Comparison of ENCODE assay signal across 22 cellular contexts in genomic region chr14:100362311-100362927, GRCh38. TPM values are rescaled to one million over a fixed set of nuclear protein-coding genes. Genes with fewer than 3 reads are reported as not detected.
DNase-seq lines count a peak whose midpoint lies in the region; ATAC-seq and TF ChIP-seq lines count a peak whose summit lies in the region.
"Had no signal": no experiment of that assay in that cellular context is flagged by ENCODE, and none has a peak within 500 bp of the region (broad histone marks: within the 10 kb centered on the region; RNA-seq: fewer than 3 reads in every experiment).

No MANE protein-coding gene starts in this region.

- H3K9me3 ChIP-seq in SK-N-SH = no peaks in the 10 kb centered on the region
- H3K9me3 ChIP-seq in psoas muscle = no peaks in the 10 kb centered on the region
- no peaks in the 10 kb centered on the region for H3K9me3 ChIP-seq in CD8-positive, alpha-beta memory T cell (ENCODE audit: low read length)
- H3K9me3 ChIP-seq: A549, prostate gland, vagina had no signal

- H3K4me1 Mint-ChIP-seq in brain = peaks cover 15% of the 10 kb centered on the region
- peaks cover 5 to 9% (median 6%) of the 10 kb centered on the region in 3 donors for H3K4me1 Mint-ChIP-seq in CD8-positive, alpha-beta memory T cell

- no peaks in the 10 kb centered on the region for H3F3A ChIP-seq in SK-N-SH (replicated peaks; ENCODE audit: insufficient read depth)

- ATAC-seq in SK-N-SH treated with all-trans-retinoic acid at 6 μM for 48 hours = no peak
- ATAC-seq in psoas muscle = peak in 1 of 4 donors; percentile 48
- ATAC-seq in HG02981 (IDR thresholded peaks at IDR 0.05; ENCODE audit: unreplicated experiment) = no peak
- ATAC-seq: A549; natural killer cell; stimulated activated naive CD8-positive, alpha-beta T cell treated with anti-CD3 and anti-CD28 coated beads, Interleukin-15, amount 100 ng/mL, for 72 hours had no signal

- H3K9me2 ChIP-seq in SK-N-SH = no peaks in the 10 kb centered on the region

- H3K79me2 ChIP-seq in SK-N-SH (ENCODE audit: insufficient read depth) = no peaks in the 10 kb centered on the region; the same call in 1 of the 2 replicates

- H3K9me3 Mint-ChIP-seq in brain = peaks cover 1 to 15% (median 9%) of the 10 kb centered on the region in 5 experiments
- H3K9me3 Mint-ChIP-seq in CD8-positive, alpha-beta memory T cell = no peaks in the 10 kb centered on the region
- H3K9me3 Mint-ChIP-seq: activated T-helper 1 cell treated with anti-CD3 and anti-CD28 coated beads, Interleukin-12 subunit alpha, Interleukin-12 subunit beta, Interleukin-2, Interleukin-4 antibody, amounts not matched to agents 30 ng/mL and 10 ng/mL and 1 ng/mL, durations not matched to agents 14 hours and 24 hours and 36 hours; immature natural killer cell; natural killer cell; stimulated activated naive CD8-positive, alpha-beta T cell treated with anti-CD3 and anti-CD28 coated beads, Interleukin-15, amount 100 ng/mL, for 72 hours had no signal

- POLR2A ChIA-PET in SK-N-SH (lab: Yijun Ruan, JAX) = interaction anchor here (1.2 kb wide), 1 partner anchor 13 kb away, joined by 5 read pairs; a partner anchor contains a TSS
- POLR2A ChIA-PET in CD8-positive, alpha-beta memory T cell (lab: Charles Lee) = interaction anchor here (0.7 kb wide), 1 partner anchor 11 kb away, joined by 3 read pairs; no protein-coding TSS in a partner anchor

- H3K4me3 ChIP-seq in SK-N-SH (ENCODE audit: low read depth in 2 of 2, low read length in 1 of 2) = no peak overlapping the region
- H3K4me3 ChIP-seq in psoas muscle = no peak overlapping the region
- no peak overlapping the region for H3K4me3 ChIP-seq in CD8-positive, alpha-beta memory T cell (ENCODE audit: low read length)
- H3K4me3 ChIP-seq: A549, prostate gland, vagina had no signal

- H3K36me3 Mint-ChIP-seq in brain = peaks cover 89% of the 10 kb centered on the region
- H3K36me3 Mint-ChIP-seq in CD8-positive, alpha-beta memory T cell = peaks cover 30 to 79% (median 32%) of the 10 kb centered on the region in 3 donors

- intact Hi-C loops in psoas muscle (cut with DNase I) = no loop called here

- TF ChIP-seq CTCF in SK-N-SH (IDR thresholded peaks at IDR 0.05) (no peak), brain (conservative IDR thresholded peaks at IDR 0.05) (no peak), psoas muscle (IDR thresholded peaks at IDR 0.05) (no peak)

- no peak for TF ChIP-seq RAD21 in SK-N-SH (IDR thresholded peaks at IDR 0.05; ENCODE audit: low read length)

- no peaks in the 10 kb centered on the region for H3K27me3 ChIP-seq in SK-N-SH (ENCODE audit: insufficient read depth)
- H3K27me3 ChIP-seq in psoas muscle (ENCODE audit: insufficient read depth in 3 of 3, low read length in 2 of 3) = no peaks in the 10 kb centered on the region
- H3K27me3 ChIP-seq in CD8-positive, alpha-beta memory T cell (ENCODE audit: insufficient read depth, low read length, poor library complexity, severe bottlenecking) = no peaks in the 10 kb centered on the region
- H3K27me3 ChIP-seq: vagina had no signal

- no peak for DNase-seq in SK-N-SH
- peak; percentile 52 to 77 for DNase-seq in NCI-H1930 (lab: John Stamatoyannopoulos, UW)
- no peak for DNase-seq in psoas muscle
- no peak for DNase-seq in CD8-positive, alpha-beta memory T cell
- DNase-seq in NOMO-1 (lab: John Stamatoyannopoulos, UW; ENCODE audit: unreplicated experiment in 2 of 2) = no peak
- DNase-seq: immature natural killer cell; KBM-7; natural killer cell; NCI-H1092; SIG-M5; stimulated activated CD4-positive, alpha-beta T cell treated with anti-CD3 and anti-CD28 coated beads, Interleukin-15, amount 100 ng/mL, for 24 hours; stimulated activated naive CD8-positive, alpha-beta T cell treated with anti-CD3 and anti-CD28 coated beads, Interleukin-15, amount 100 ng/mL, for 72 hours had no signal

- H3K27ac Mint-ChIP-seq in brain = peak overlapping the region in 3 of 5 experiments; percentile 26 to 75 (median 42)
- peak overlapping the region in 1 of 8 donors; percentile 52 for H3K27ac Mint-ChIP-seq in CD8-positive, alpha-beta memory T cell
- H3K27ac Mint-ChIP-seq: activated T-helper 1 cell treated with anti-CD3 and anti-CD28 coated beads, Interleukin-12 subunit alpha, Interleukin-12 subunit beta, Interleukin-2, Interleukin-4 antibody, amounts not matched to agents 30 ng/mL and 10 ng/mL and 1 ng/mL, durations not matched to agents 14 hours and 24 hours and 36 hours; immature natural killer cell; natural killer cell had no signal

- no peak overlapping the region for H3K9ac ChIP-seq in SK-N-SH

- H3K4me1 ChIP-seq in SK-N-SH (ENCODE audit: control insufficient read depth in 1 of 2, insufficient read depth in 2 of 2, low read depth in 1 of 2, low read length in 1 of 2) (peaks cover 0 to 3% of the 10 kb centered on the region in 2 experiments; a peak in 2 of 4 replicates), psoas muscle (peaks cover 5% of the 10 kb centered on the region)
- no peaks in the 10 kb centered on the region for H3K4me1 ChIP-seq in CD8-positive, alpha-beta memory T cell (ENCODE audit: insufficient read depth, low read length)
- H3K4me1 ChIP-seq: A549, prostate gland, vagina had no signal

- CTCF ChIA-PET in SK-N-SH (lab: Yijun Ruan, JAX) = interaction anchor here (1.1 to 2.7 kb wide), 4 partner anchors 15 to 116 kb away, joined by 4 to 10 read pairs (median 4); no protein-coding TSS in a partner anchor
- CTCF ChIA-PET in CD8-positive, alpha-beta memory T cell (lab: Charles Lee) = interaction anchor here (1.3 kb wide), 1 partner anchor 301 kb away, joined by 3 read pairs; no protein-coding TSS in a partner anchor

- H3K4me2 ChIP-seq in SK-N-SH = no peak overlapping the region
- H3K4me2 ChIP-seq: A549 had no signal

- H3K27ac ChIP-seq in SK-N-SH (ENCODE audit: low read depth in 2 of 2, low read length in 1 of 2) (peak overlapping the region in 1 of 2 experiments; percentile 69; a peak in 2 of 4 replicates), psoas muscle (peak overlapping the region; percentile 36)
- no peak overlapping the region for H3K27ac ChIP-seq in CD8-positive, alpha-beta memory T cell (ENCODE audit: low read depth, low read length)
- H3K27ac ChIP-seq: A549, HL-60, prostate gland, vagina had no signal

- 96% methylated on average over 1 of the region's 1 CpG for WGBS in SK-N-SH (ENCODE audit: low lambda C conversion rate)
- 92 to 100% (median 95%) methylated on average over 1 of the region's 1 CpG for WGBS in psoas muscle, 3 donors

- no peak overlapping the region for H2AFZ ChIP-seq in SK-N-SH (ENCODE audit: low read depth)

- peaks cover 2% of the 10 kb centered on the region for H3K27me3 Mint-ChIP-seq in brain
- H3K27me3 Mint-ChIP-seq in CD8-positive, alpha-beta memory T cell = no peaks in the 10 kb centered on the region
- H3K27me3 Mint-ChIP-seq: stimulated activated naive CD8-positive, alpha-beta T cell treated with anti-CD3 and anti-CD28 coated beads, Interleukin-15, amount 100 ng/mL, for 72 hours had no signal

- peak overlapping the region in 1 of 5 experiments; percentile 3 for H3K4me3 Mint-ChIP-seq in brain
- H3K4me3 Mint-ChIP-seq in CD8-positive, alpha-beta memory T cell = no peak overlapping the region
- H3K4me3 Mint-ChIP-seq: activated T-helper 1 cell treated with anti-CD3 and anti-CD28 coated beads, Interleukin-12 subunit alpha, Interleukin-12 subunit beta, Interleukin-2, Interleukin-4 antibody, amounts not matched to agents 30 ng/mL and 10 ng/mL and 1 ng/mL, durations not matched to agents 14 hours and 24 hours and 36 hours; immature natural killer cell; natural killer cell; stimulated activated naive CD8-positive, alpha-beta T cell treated with anti-CD3 and anti-CD28 coated beads, Interleukin-15, amount 100 ng/mL, for 72 hours had no signal

- TF ChIP-seq EP300 in SK-N-SH (IDR thresholded peaks at IDR 0.05; ENCODE audit: borderline replicate concordance in 1 of 2, low read depth in 1 of 2, low read length in 1 of 2) = peak in 1 of 2 experiments; percentile 33; a peak in 1 of 4 replicates

- H3K36me3 ChIP-seq in SK-N-SH (replicated peaks in 1 of 2; ENCODE audit: control insufficient read depth in 1 of 2, insufficient read depth in 2 of 2, low read length in 1 of 2) = peaks cover 70 to 76% of the 10 kb centered on the region in 2 experiments
- H3K36me3 ChIP-seq in psoas muscle (ENCODE audit: insufficient read depth in 1 of 2, low read depth in 1 of 2) = peaks cover 6 to 90% of the 10 kb centered on the region in 2 donors
- H3K36me3 ChIP-seq in CD8-positive, alpha-beta memory T cell (ENCODE audit: insufficient read depth, low read length) = peaks cover 16% of the 10 kb centered on the region
- H3K36me3 ChIP-seq: prostate gland had no signal

- no peaks in the 10 kb centered on the region for H4K20me1 ChIP-seq in SK-N-SH (ENCODE audit: insufficient read depth)

TF ChIP-seq in SK-N-SH, 30 proteins besides CTCF, POLR2A, EP300 and RAD21 (continues in another document):
- TF ChIP-seq NRF1 (IDR thresholded peaks at IDR 0.05; ENCODE audit: low read depth, low read length) (no peak), FOXJ3 (CRISPR knock-in tag; IDR thresholded peaks at IDR 0.05) (0 out of 2 replicates have a peak, but pooled peaks have one; percentile 41)

RNA-seq across cellular contexts. Expression of gene WDR25, which starts 13.9 kb away (rescaled TPM):
- polyA plus RNA-seq in SK-N-SH (2012; rRNA removed) = 26.8 and 33.3 TPM in 2 replicates
- 21.4 and 23.2 TPM in 2 replicates for polyA plus RNA-seq in SK-N-SH (2012; cell fraction: cytosol; rRNA removed)
- polyA plus RNA-seq in SK-N-SH (2012; cell fraction: nucleus; rRNA removed) = 19.3 and 21.2 TPM in 2 replicates
- 22.8 TPM for polyA plus RNA-seq in brain (ENCODE audit: insufficient read depth, low read depth, low replicate concordance)
- 1 to 10 TPM; 6.0 to 9.3 (median 7.3) TPM for total RNA-seq in psoas muscle
- 10 to 100 TPM in 1 of 3 donors, 1 to 10 TPM in 2; 6.7 to 11.7 (median 9.3) TPM for polyA plus RNA-seq in psoas muscle
- total RNA-seq in CD8-positive, alpha-beta memory T cell = 1 to 10 TPM; 7.8 to 9.1 TPM
- 10.4 TPM for polyA plus RNA-seq in CD8-positive, alpha-beta memory T cell

RNA-seq across cellular contexts. Expression of gene SLC25A47, which starts 39.3 kb away (rescaled TPM):
- polyA plus RNA-seq in SK-N-SH (2012; rRNA removed) = not detected in 2 replicates
- polyA plus RNA-seq in SK-N-SH (2012; cell fraction: cytosol; rRNA removed) = not detected in 2 replicates
- polyA plus RNA-seq in SK-N-SH (2012; cell fraction: nucleus; rRNA removed) = 0.06 TPM in 1 of 2 replicates, not detected in the other
- polyA plus RNA-seq in brain (ENCODE audit: insufficient read depth, low read depth, low replicate concordance) = 0.27 TPM
- under 1 TPM in 1 of 4 donors, not detected in 3; 0.12 TPM for total RNA-seq in psoas muscle
- under 1 TPM in 1 of 3 donors, not detected in 2; 0.03 TPM for polyA plus RNA-seq in psoas muscle
- total RNA-seq in CD8-positive, alpha-beta memory T cell = not detected
- not detected for polyA plus RNA-seq in CD8-positive, alpha-beta memory T cell
- total RNA-seq: activated T-helper 1 cell treated with anti-CD3 and anti-CD28 coated beads, Interleukin-12 subunit alpha, Interleukin-12 subunit beta, Interleukin-2, Interleukin-4 antibody, amounts not matched to agents 30 ng/mL and 10 ng/mL and 1 ng/mL, durations not matched to agents 14 hours and 24 hours and 36 hours; cerebellum; NCI-H460; vagina had no signal
- polyA plus RNA-seq: A549, immature natural killer cell had no signal

RNA-seq across cellular contexts. Expression of gene SLC25A29, which starts 56.2 kb away (rescaled TPM):
- polyA plus RNA-seq in SK-N-SH (2012; rRNA removed) = 66.9 and 84.6 TPM in 2 replicates
- polyA plus RNA-seq in SK-N-SH (2012; cell fraction: cytosol; rRNA removed) = 13.9 and 26.7 TPM in 2 replicates
- 442 and 628 TPM in 2 replicates for polyA plus RNA-seq in SK-N-SH (2012; cell fraction: nucleus; rRNA removed)
- polyA plus RNA-seq in brain (ENCODE audit: insufficient read depth, low read depth, low replicate concordance) = 50.1 TPM
- 10 to 100 TPM in 1 of 4 donors, 1 to 10 TPM in 3; 5.0 to 14.8 (median 7.5) TPM for total RNA-seq in psoas muscle
- polyA plus RNA-seq in psoas muscle = 1 to 10 TPM; 4.5 to 7.2 (median 6.7) TPM
- 10 to 100 TPM; 10.4 to 10.5 TPM for total RNA-seq in CD8-positive, alpha-beta memory T cell
- polyA plus RNA-seq in CD8-positive, alpha-beta memory T cell = 7.0 TPM

Comparison
In these comparisons a context has a peak if more than half of its experiments do, and no peak if none do; other contexts are left out.
1. DNase-seq: peak in NCI-H1930 (2 of 2); none in SK-N-SH (single experiment), psoas muscle (0 of 2), CD8-positive, alpha-beta memory T cell (0 of 5) and NOMO-1 (0 of 2).